8 cellular contexts compared by ENCODE assay signal in the genomic region with DNA sequence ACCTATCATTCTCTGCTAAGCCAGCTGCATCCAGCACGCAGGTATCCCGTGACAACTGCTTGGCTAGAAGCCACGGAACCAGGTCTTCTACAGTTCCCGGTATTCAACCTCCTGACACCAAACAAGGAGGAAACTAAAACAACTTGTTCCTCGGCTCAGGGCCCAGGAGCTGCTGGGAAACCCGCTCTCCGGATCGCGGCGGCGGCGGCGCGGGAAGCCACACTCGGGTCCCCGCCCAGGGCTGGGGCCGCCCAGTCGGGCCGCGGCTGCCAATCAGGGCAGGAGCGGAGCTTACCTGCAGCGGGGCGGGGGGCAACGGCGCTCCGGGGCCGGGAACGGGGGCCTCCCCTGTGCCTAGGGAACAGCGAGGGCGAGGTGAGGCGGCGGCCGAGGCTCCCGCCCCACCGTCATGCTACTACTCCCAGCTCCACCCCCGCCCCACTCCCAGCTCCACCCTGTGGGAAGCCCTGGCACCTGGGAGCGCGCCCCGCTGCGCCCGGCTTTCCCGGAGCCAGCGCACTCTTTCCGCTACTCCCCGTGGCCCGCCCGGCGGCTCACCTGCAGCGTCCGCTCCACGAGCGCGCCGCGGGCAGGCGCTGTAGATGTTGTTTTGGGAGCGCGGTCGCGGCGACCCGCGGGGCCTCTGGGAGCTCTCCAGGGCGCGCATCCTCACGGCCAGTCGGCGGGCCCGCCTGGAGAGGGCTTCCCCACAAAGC. TPM values are rescaled to one million over a fixed set of nuclear protein-coding genes. Genes with fewer than 3 reads are reported as not detected.
DNase-seq lines count a peak whose midpoint lies in the region; ATAC-seq and TF ChIP-seq lines count a peak whose summit lies in the region.

No MANE protein-coding gene starts in this region.

- H3K9me3 Mint-ChIP-seq in activated T-helper 2 cell treated with anti-CD3 and anti-CD28 coated beads, Interferon-gamma antibody, Interleukin-2, Interleukin-4, amounts not matched to agents 10 μg/mL and 5 μg/mL and 100 μg/mL, durations not matched to agents 14 hours and 24 hours and 36 hours: no peaks in the 10 kb centered on the region

- H3K9ac ChIP-seq in GM23248: peak overlapping the region; percentile 55
- H3K9ac ChIP-seq in parathyroid adenoma: no peak overlapping the region

- peak; percentile 53 for DNase-seq in GM23248
- peak; percentile 60 for DNase-seq in NCI-H226
- DNase-seq in activated T-helper 2 cell treated with anti-CD3 and anti-CD28 coated beads, Interferon-gamma antibody, Interleukin-2, Interleukin-4, amounts not matched to agents 10 μg/mL and 5 μg/mL and 100 μg/mL, durations not matched to agents 14 hours and 24 hours and 36 hours (ENCODE audit: low spot score): no peak
- DNase-seq in glomerular visceral epithelial cell (ENCODE audit: extremely low spot score): peak; percentile 46

- H3K79me2 ChIP-seq in GM23248 (ENCODE audit: insufficient read depth) (no peaks in the 10 kb centered on the region), parathyroid adenoma (no peaks in the 10 kb centered on the region)

- H3K4me2 ChIP-seq in GM23248 (ENCODE audit: unreplicated experiment) (peak overlapping the region; percentile 73), parathyroid adenoma (ENCODE audit: low read length) (peak overlapping the region; percentile 50)

- H3K4me1 ChIP-seq in GM23248 (ENCODE audit: insufficient read depth): peaks cover 12% of the 10 kb centered on the region
- no peaks in the 10 kb centered on the region for H3K4me1 ChIP-seq in parathyroid adenoma

- H3K4me3 Mint-ChIP-seq in activated T-helper 2 cell treated with anti-CD3 and anti-CD28 coated beads, Interferon-gamma antibody, Interleukin-2, Interleukin-4, amounts not matched to agents 10 μg/mL and 5 μg/mL and 100 μg/mL, durations not matched to agents 14 hours and 24 hours and 36 hours (ENCODE audit: low read depth): peak overlapping the region; percentile 34

- H3K27me3 ChIP-seq in GM23248 (replicated peaks; ENCODE audit: insufficient read depth) (0 out of 2 replicates have a peak, but pooled peaks cover 7% of the 10 kb centered on the region), parathyroid adenoma (ENCODE audit: control insufficient read depth, insufficient read depth, low read length) (no peaks in the 10 kb centered on the region)

- peaks cover 43% of the 10 kb centered on the region for H3K4me1 Mint-ChIP-seq in activated T-helper 2 cell treated with anti-CD3 and anti-CD28 coated beads, Interferon-gamma antibody, Interleukin-2, Interleukin-4, amounts not matched to agents 10 μg/mL and 5 μg/mL and 100 μg/mL, durations not matched to agents 14 hours and 24 hours and 36 hours (ENCODE audit: low read depth)

- H3K27ac Mint-ChIP-seq in activated T-helper 2 cell treated with anti-CD3 and anti-CD28 coated beads, Interferon-gamma antibody, Interleukin-2, Interleukin-4, amounts not matched to agents 10 μg/mL and 5 μg/mL and 100 μg/mL, durations not matched to agents 14 hours and 24 hours and 36 hours: no peak overlapping the region

- no peak for TF ChIP-seq CTCF in parathyroid adenoma (IDR thresholded peaks at IDR 0.05)

- H3K27ac ChIP-seq in GM23248 (no peak overlapping the region), parathyroid adenoma (peak overlapping the region; percentile 36)

- H3K9me2 ChIP-seq in GM23248 (ENCODE audit: insufficient read depth): no peaks in the 10 kb centered on the region

- H3F3A ChIP-seq in GM23248 (ENCODE audit: insufficient read depth): peaks cover 28% of the 10 kb centered on the region

- H3K36me3 ChIP-seq in GM23248 (ENCODE audit: low read depth) (no peaks in the 10 kb centered on the region), parathyroid adenoma (ENCODE audit: control insufficient read depth, insufficient read depth, low read length) (no peaks in the 10 kb centered on the region)

- H2AFZ ChIP-seq in GM23248 (peak overlapping the region; percentile 76), parathyroid adenoma (peak overlapping the region; percentile 83)

- no peaks in the 10 kb centered on the region for H4K20me1 ChIP-seq in GM23248 (ENCODE audit: insufficient read depth)

- peaks cover 11% of the 10 kb centered on the region for H3K27me3 Mint-ChIP-seq in activated T-helper 2 cell treated with anti-CD3 and anti-CD28 coated beads, Interferon-gamma antibody, Interleukin-2, Interleukin-4, amounts not matched to agents 10 μg/mL and 5 μg/mL and 100 μg/mL, durations not matched to agents 14 hours and 24 hours and 36 hours (ENCODE audit: low read depth)

- in situ Hi-C loops in GM23248 (cut with MboI): no loop called here

- H3K4me3 ChIP-seq in GM23248 (peak overlapping the region; percentile 69), parathyroid adenoma (ENCODE audit: low read depth, low read length) (peak overlapping the region; percentile 52)

- H3K9me3 ChIP-seq in GM23248 (ENCODE audit: low read depth): no peaks in the 10 kb centered on the region
- no peaks in the 10 kb centered on the region for H3K9me3 ChIP-seq in parathyroid adenoma (ENCODE audit: control insufficient read depth, low read length)

- 4 to 5% methylated on average over 22 to 55 of the region's 69 CpGs for WGBS in GM23248 (ENCODE audit: low coverage in 1 of 2, low lambda C conversion rate in 2 of 2, missing lambda C conversion rate in 2 of 2), 2 experiments

- intact Hi-C loops in activated T-helper 2 cell treated with anti-CD3 and anti-CD28 coated beads, Interferon-gamma antibody, Interleukin-2, Interleukin-4, amounts not matched to agents 10 μg/mL and 5 μg/mL and 100 μg/mL, durations not matched to agents 14 hours and 24 hours and 36 hours (cut with micrococcal nuclease): no loop called here

- ATAC-seq in GM21360 (IDR thresholded peaks at IDR 0.05; ENCODE audit: unreplicated experiment) (no peak), HG02610 (IDR thresholded peaks at IDR 0.05; ENCODE audit: unreplicated experiment) (no peak), GM21619 (IDR thresholded peaks at IDR 0.05; ENCODE audit: unreplicated experiment) (no peak)

- H3K36me3 Mint-ChIP-seq in activated T-helper 2 cell treated with anti-CD3 and anti-CD28 coated beads, Interferon-gamma antibody, Interleukin-2, Interleukin-4, amounts not matched to agents 10 μg/mL and 5 μg/mL and 100 μg/mL, durations not matched to agents 14 hours and 24 hours and 36 hours (ENCODE audit: low read depth): peaks cover 58% of the 10 kb centered on the region

RNA-seq across cellular contexts. Expression of gene IL24, which starts 12.1 kb away (rescaled TPM):
- 2.4 TPM in 1 of 2 replicates, not detected in the other for total RNA-seq in GM23248 (2014; rRNA removed; shearing (Covaris generic))
- polyA plus RNA-seq in GM23248 (2016; fragmentation: Nextera tagmentation; extraction: Ambion mirVana): 0.49 and 0.52 TPM in 2 replicates
- total RNA-seq in activated T-helper 2 cell treated with anti-CD3 and anti-CD28 coated beads, Interferon-gamma antibody, Interleukin-2, Interleukin-4, amounts not matched to agents 10 μg/mL and 5 μg/mL and 100 μg/mL, durations not matched to agents 14 hours and 24 hours and 36 hours: 3.1 and 3.4 TPM in 2 replicates

RNA-seq across cellular contexts. Expression of gene FCMR, which starts 12.4 kb away (rescaled TPM):
- total RNA-seq in GM23248 (2014; rRNA removed; shearing (Covaris generic)): 1.2 TPM in 1 of 2 replicates, not detected in the other
- 0.94 and 2.3 TPM in 2 replicates for polyA plus RNA-seq in GM23248 (2016; fragmentation: Nextera tagmentation; extraction: Ambion mirVana)
- total RNA-seq in activated T-helper 2 cell treated with anti-CD3 and anti-CD28 coated beads, Interferon-gamma antibody, Interleukin-2, Interleukin-4, amounts not matched to agents 10 μg/mL and 5 μg/mL and 100 μg/mL, durations not matched to agents 14 hours and 24 hours and 36 hours: 14.1 and 16.7 TPM in 2 replicates

RNA-seq across cellular contexts. Expression of gene PIGR, which starts 36.9 kb away (rescaled TPM):
- total RNA-seq in GM23248 (2014; rRNA removed; shearing (Covaris generic)): not detected in 2 replicates
- polyA plus RNA-seq in GM23248 (2016; fragmentation: Nextera tagmentation; extraction: Ambion mirVana): not detected in 2 replicates
- not detected in 2 replicates for total RNA-seq in activated T-helper 2 cell treated with anti-CD3 and anti-CD28 coated beads, Interferon-gamma antibody, Interleukin-2, Interleukin-4, amounts not matched to agents 10 μg/mL and 5 μg/mL and 100 μg/mL, durations not matched to agents 14 hours and 24 hours and 36 hours

RNA-seq across cellular contexts. Expression of gene IL20, which starts 43.9 kb away (rescaled TPM):
- 0.25 TPM in 1 of 2 replicates, not detected in the other for total RNA-seq in GM23248 (2014; rRNA removed; shearing (Covaris generic))
- not detected in 2 replicates for polyA plus RNA-seq in GM23248 (2016; fragmentation: Nextera tagmentation; extraction: Ambion mirVana)
- total RNA-seq in activated T-helper 2 cell treated with anti-CD3 and anti-CD28 coated beads, Interferon-gamma antibody, Interleukin-2, Interleukin-4, amounts not matched to agents 10 μg/mL and 5 μg/mL and 100 μg/mL, durations not matched to agents 14 hours and 24 hours and 36 hours: not detected in 2 replicates
